8 cellular contexts compared by ENCODE assay signal in genomic region chr1:219173758-219174671, GRCh38. TPM values are rescaled to one million over a fixed set of nuclear protein-coding genes. Genes with fewer than 3 reads are reported as not detected.
DNase-seq lines count a peak whose midpoint lies in the region; ATAC-seq and TF ChIP-seq lines count a peak whose summit lies in the region.

LYPLAL1 (plus strand) TSS chr1:219173878; CDS start chr1:219173891, 13 bp downstream.

- H3K36me3 ChIP-seq in ES-I3 (ENCODE audit: insufficient read depth, low read length) (no peaks in the 10 kb centered on the region), neural cell (ENCODE audit: insufficient read depth, low read length) (no peaks in the 10 kb centered on the region)

- peaks cover 4% of the 10 kb centered on the region; the same call in 1 of the 2 replicates for H3K4me1 ChIP-seq in ES-I3 (ENCODE audit: insufficient read depth, low read length)

- DNase-seq in H4 (ENCODE audit: low spot score) = peak; percentile 84
- DNase-seq in LNCaP clone FGC (ENCODE audit: low read depth) = peak; percentile 61
- DNase-seq in SHP77 treated with DMSO at 0.1 percent for 48 hours (lab: John Stamatoyannopoulos, UW) = peak; percentile 73
- peak; percentile 96 for DNase-seq in activated effector memory CD4-positive, alpha-beta T cell treated with anti-CD3 and anti-CD28 coated beads, Interleukin-2, amount 50 U/mL, for 16 hours
- DNase-seq in fibroblast of the conjunctiva (ENCODE audit: low read depth) = peak; percentile 81
- peak; percentile 87 to 91 for DNase-seq in stimulated activated naive CD8-positive, alpha-beta T cell treated with anti-CD3 and anti-CD28 coated beads, Interleukin-15, amount 100 ng/mL, for 72 hours

- peaks cover 14% of the 10 kb centered on the region for H3K79me2 ChIP-seq in neural cell (replicated peaks; ENCODE audit: insufficient read depth, low read length)

- H3K27ac ChIP-seq in neural cell (ENCODE audit: low read length) = peak within 1 kb of the TSS; percentile 73

- no peaks in the 10 kb centered on the region for H3F3A ChIP-seq in neural cell (ENCODE audit: insufficient read depth, low read length, poor library complexity, severe bottlenecking)

- peaks cover 52% of the 10 kb centered on the region for H3K4me1 Mint-ChIP-seq in stimulated activated naive CD8-positive, alpha-beta T cell treated with anti-CD3 and anti-CD28 coated beads, Interleukin-15, amount 100 ng/mL, for 72 hours

- no peaks in the 10 kb centered on the region for H3K9me3 ChIP-seq in ES-I3 (ENCODE audit: control insufficient read depth, insufficient read depth, low read length)
- H3K9me3 ChIP-seq in neural cell (ENCODE audit: low read length) = no peaks in the 10 kb centered on the region

- TF ChIP-seq CTCF in LNCaP clone FGC (IDR thresholded peaks at IDR 0.05; ENCODE audit: control insufficient read depth, extremely low read depth, insufficient read depth) (no peak), neural cell (IDR thresholded peaks at IDR 0.05; ENCODE audit: poor library complexity, severe bottlenecking) (peak; percentile 53)

- H3K9me2 ChIP-seq in neural cell (ENCODE audit: insufficient read depth, low read length) = no peaks in the 10 kb centered on the region

- H3K9ac ChIP-seq in ES-I3 (ENCODE audit: low read depth, low read length) (peak within 1 kb of the TSS; percentile 76), neural cell (ENCODE audit: low read length) (peak within 1 kb of the TSS; percentile 85)

- H3K27me3 Mint-ChIP-seq in stimulated activated naive CD8-positive, alpha-beta T cell treated with anti-CD3 and anti-CD28 coated beads, Interleukin-15, amount 100 ng/mL, for 72 hours = no peaks in the 10 kb centered on the region

- no peaks in the 10 kb centered on the region for H3K27me3 ChIP-seq in neural cell (ENCODE audit: insufficient read depth, low read depth, low read length)

- peaks cover 3 to 5% of the 10 kb centered on the region in 2 donors for H3K9me3 Mint-ChIP-seq in stimulated activated naive CD8-positive, alpha-beta T cell treated with anti-CD3 and anti-CD28 coated beads, Interleukin-15, amount 100 ng/mL, for 72 hours

- H3K4me2 ChIP-seq in neural cell (ENCODE audit: low read length) = peak within 1 kb of the TSS; percentile 38

- H3K4me3 Mint-ChIP-seq in stimulated activated naive CD8-positive, alpha-beta T cell treated with anti-CD3 and anti-CD28 coated beads, Interleukin-15, amount 100 ng/mL, for 72 hours = peak within 1 kb of the TSS; percentile 96 to 99

- peak; percentile 44 for TF ChIP-seq EP300 in neural cell (conservative IDR thresholded peaks at IDR 0.05; ENCODE audit: poor library complexity, severe bottlenecking)

- peak; percentile 90 for ATAC-seq in stimulated activated naive CD8-positive, alpha-beta T cell treated with anti-CD3 and anti-CD28 coated beads, Interleukin-15, amount 100 ng/mL, for 72 hours

- H4K20me1 ChIP-seq in neural cell (ENCODE audit: insufficient read depth) = no peaks in the 10 kb centered on the region

- TF ChIP-seq RAD21 in neural cell (conservative IDR thresholded peaks at IDR 0.05) = peak; percentile 62

- peak within 1 kb of the TSS; percentile 98 for H3K27ac Mint-ChIP-seq in stimulated activated naive CD8-positive, alpha-beta T cell treated with anti-CD3 and anti-CD28 coated beads, Interleukin-15, amount 100 ng/mL, for 72 hours

- H3K4me3 ChIP-seq in LNCaP clone FGC (ENCODE audit: low read depth, low read length) (peak within 1 kb of the TSS; percentile 93), neural cell (ENCODE audit: low read length) (peak within 1 kb of the TSS; percentile 81)

- peak within 1 kb of the TSS; percentile 97 for H2AFZ ChIP-seq in neural cell (ENCODE audit: low read depth, low read length)

TF ChIP-seq in neural cell, 6 proteins besides CTCF, POLR2A, EP300 and RAD21:
- TF ChIP-seq SMC3 (conservative IDR thresholded peaks at IDR 0.05; ENCODE audit: poor library complexity) = peak; percentile 70
- peak; percentile 70 for TF ChIP-seq MXI1 (conservative IDR thresholded peaks at IDR 0.05; ENCODE audit: poor library complexity, severe bottlenecking)
- TF ChIP-seq EZH2 (IDR thresholded peaks at IDR 0.05; ENCODE audit: borderline replicate concordance, insufficient read depth, low read length, poor library complexity, severe bottlenecking) = no peak
- TF ChIP-seq TAF1 (IDR thresholded peaks at IDR 0.05; ENCODE audit: low read depth) = peak; percentile 92
- TF ChIP-seq POLR2AphosphoS5 (IDR thresholded peaks at IDR 0.05) = peak; percentile 99
- peak; percentile 95 for TF ChIP-seq REST (IDR thresholded peaks at IDR 0.05; ENCODE audit: borderline replicate concordance)

RNA-seq across cellular contexts. Expression of gene LYPLAL1, which starts in this region (rescaled TPM):
- 14.3 and 22.2 TPM in 2 replicates for total RNA-seq in H4 (2014; rRNA removed; shearing (Covaris generic))
- 20.6 and 38.1 TPM in 2 replicates for polyA plus RNA-seq in neural cell
- 48.7 and 51.9 TPM in 2 replicates for polyA minus RNA-seq in neural cell

Comparison
In these comparisons a context has a peak if more than half of its experiments do, and no peak if none do; other contexts are left out.
1. Peak in every context shown above with its lines: DNase-seq, ATAC-seq, H3K4me3 ChIP-seq and H3K27ac ChIP-seq.